In the genomic region with DNA sequence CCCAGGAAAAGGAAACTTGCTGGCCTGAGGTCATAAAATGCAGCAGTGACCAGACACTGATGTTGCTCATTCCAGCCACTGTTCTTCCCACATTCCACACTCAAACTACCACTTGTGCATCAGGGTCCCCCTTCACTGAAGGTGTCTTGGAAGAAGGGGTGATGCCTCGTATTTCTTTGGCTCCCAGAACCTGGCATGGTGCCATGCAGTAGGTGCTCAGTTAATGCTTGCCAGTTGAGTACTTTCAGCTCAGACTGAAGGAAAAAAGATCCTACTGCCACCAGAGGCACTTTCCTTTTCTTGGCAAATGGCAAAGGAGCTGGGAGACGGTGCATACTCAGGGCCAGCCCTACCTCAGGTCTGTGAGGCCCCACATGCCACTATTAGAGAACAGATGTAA, we compare ENCODE assay signal across 21 cellular contexts.
"Had no signal": no experiment of that assay in that cellular context is flagged by ENCODE, and none has a peak within 500 bp of the region (broad histone marks: within the 10 kb centered on the region; RNA-seq: fewer than 3 reads in every experiment).

No MANE protein-coding gene starts in this region.

- H3K27ac ChIP-seq: left ventricle myocardium inferior, ovary, right atrium auricular region, skin epidermis, stomach, thoracic aorta, tibial artery, uterus had no signal

- H3K4me3 ChIP-seq: left ventricle myocardium inferior, lung, mucosa of descending colon, ovary, right atrium auricular region, skin epidermis, stomach, thoracic aorta, tibial artery, uterus had no signal

- H3K36me3 ChIP-seq: left ventricle myocardium inferior, ovary, right atrium auricular region, stomach, thoracic aorta, tibial artery, uterus had no signal

- H3K9me3 ChIP-seq: left ventricle myocardium inferior, mucosa of descending colon, ovary, right atrium auricular region, stomach, thoracic aorta, tibial artery, uterus had no signal

- ATAC-seq: mucosa of descending colon; naive thymus-derived CD4-positive, alpha-beta T cell; natural killer cell treated with Interleukin-12 subunit alpha and Interleukin-12 subunit beta and Interleukin-15 and Interleukin-18, amount 100 ng/mL, for 72 hours; sciatic nerve; stimulated activated naive B cell treated with anti-CD40 and anti-IgM and Interleukin-4, amounts not matched to agents 10 μg/mL and 1 μg/mL and 100 μg/mL, for 72 hours; stimulated activated naive CD8-positive, alpha-beta T cell treated with anti-CD3 and anti-CD28 coated beads, Interleukin-15, Interleukin-2, amounts not matched to agents 100 U/mL and 50 U/mL, for 24 hours had no signal

- H3K27me3 ChIP-seq: ovary, right atrium auricular region, stomach, tibial artery, uterus had no signal

- H3K4me1 ChIP-seq: left ventricle myocardium inferior, right atrium auricular region, stomach, tibial artery, uterus had no signal

- DNase-seq: islet precursor cell; left ventricle myocardium inferior; midbrain; mucosa of descending colon; naive thymus-derived CD4-positive, alpha-beta T cell; ovary; stimulated activated CD4-positive, alpha-beta T cell treated with anti-CD3 and anti-CD28 coated beads, Interleukin-12 subunit alpha, Interleukin-12 subunit beta, amount 100 ng/mL, for 4 hours; stimulated activated CD4-positive, alpha-beta T cell treated with anti-CD3 and anti-CD28 coated beads, Interleukin-15, amount 100 ng/mL, for 24 hours; stimulated activated CD4-positive, alpha-beta T cell treated with anti-CD3 and anti-CD28 coated beads, Interleukin-2, amount 100 ng/mL, for 24 hours; stimulated activated CD4-positive, alpha-beta T cell treated with anti-CD3 and anti-CD28 coated beads, Interleukin-4, amount 100 ng/mL, for 1 hour; stimulated activated naive B cell treated with anti-CD40 and anti-IgM and Interleukin-4, amounts not matched to agents 10 μg/mL and 1 μg/mL and 100 μg/mL, for 72 hours; stimulated activated naive CD8-positive, alpha-beta T cell treated with anti-CD3 and anti-CD28 coated beads, Interleukin-15, Interleukin-2, amounts not matched to agents 100 U/mL and 50 U/mL, for 24 hours; stomach; tibial artery; uterus had no signal
